ENCODE assay signal across 9 cellular contexts in the genomic region with DNA sequence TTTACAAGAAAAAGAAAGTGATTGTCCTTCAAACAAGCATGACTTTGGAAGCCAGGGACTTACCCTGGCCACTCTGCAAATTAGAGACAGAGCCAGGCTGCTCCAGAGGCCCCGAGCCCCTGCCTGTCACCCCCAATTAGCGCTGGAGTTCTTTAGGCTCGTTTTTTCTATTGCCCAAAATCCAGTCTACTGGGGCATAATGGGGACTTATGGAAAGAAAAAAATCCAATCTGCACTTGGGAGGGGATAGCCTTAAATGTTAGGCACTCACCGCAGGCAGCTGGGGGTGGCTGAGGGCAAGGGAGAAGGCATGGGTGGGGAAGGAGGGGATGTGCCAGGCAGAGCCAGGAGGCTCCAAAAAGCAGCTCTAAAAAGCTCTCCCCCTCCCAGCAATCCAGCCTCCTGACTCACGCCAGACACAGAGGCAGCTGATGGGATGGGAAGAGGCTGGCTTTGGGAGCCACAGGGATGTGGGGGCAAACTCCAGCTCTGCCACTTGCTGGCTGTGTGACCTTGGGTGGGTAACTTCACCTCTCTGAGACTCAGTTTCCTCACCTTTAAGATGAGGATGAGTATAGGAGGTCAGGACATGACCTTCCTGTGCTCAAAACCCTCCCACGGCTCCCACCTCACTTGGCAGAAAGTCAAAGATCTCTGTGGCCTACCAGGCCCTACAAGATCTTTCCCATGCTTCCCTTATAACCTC.
DNase-seq lines count a peak whose midpoint lies in the region; ATAC-seq and TF ChIP-seq lines count a peak whose summit lies in the region.
"Had no signal": no experiment of that assay in that cellular context is flagged by ENCODE, and none has a peak within 500 bp of the region (broad histone marks: within the 10 kb centered on the region; RNA-seq: fewer than 3 reads in every experiment).

No MANE protein-coding gene starts in this region.

- in situ Hi-C loops in astrocyte of the spinal cord (cut with HindIII; ENCODE audit: low sequenced_read_pairs): no loop called here

- peak overlapping the region; percentile 5 for H3K9ac ChIP-seq in muscle layer of colon (ENCODE audit: low read length)

- CTCF ChIA-PET in HEK293 (lab: Yijun Ruan, JAX): no interaction called here

- no peaks in the 10 kb centered on the region for H3K27me3 ChIP-seq in ACC112 (ENCODE audit: insufficient read depth, low read length)
- H3K27me3 ChIP-seq in muscle layer of colon (ENCODE audit: control insufficient read depth in 1 of 2, insufficient read depth in 2 of 2, low read length in 2 of 2): no peaks in the 10 kb centered on the region

- H3K27ac ChIP-seq in ACC112 (ENCODE audit: low read depth, low read length) (peak overlapping the region; percentile 85), HEK293 (ENCODE audit: extremely low read depth, low read depth, low read length) (no peak overlapping the region), muscle layer of colon (ENCODE audit: low read depth, low read length) (peak overlapping the region; percentile 27)
- H3K27ac ChIP-seq: VCaP had no signal

- ATAC-seq in HG02763 (IDR thresholded peaks at IDR 0.05; ENCODE audit: unreplicated experiment): no peak
- ATAC-seq in HG03025 (IDR thresholded peaks at IDR 0.05; ENCODE audit: low FRiP score, unreplicated experiment): no peak

- H3K9me3 ChIP-seq in HEK293 (ENCODE audit: control insufficient read depth, insufficient read depth, low read depth, low read length) (no peaks in the 10 kb centered on the region), muscle layer of colon (ENCODE audit: low read length) (no peaks in the 10 kb centered on the region)

- H3K4me3 ChIP-seq in ACC112 (ENCODE audit: low read depth, low read length) (peak overlapping the region; percentile 66), HEK293 (ENCODE audit: low read depth, low read length) (no peak overlapping the region), astrocyte of the spinal cord (ENCODE audit: low read depth, low read length) (no peak overlapping the region), muscle layer of colon (ENCODE audit: low read depth in 1 of 2, low read length in 2 of 2) (no peak overlapping the region)

- DNase-seq in astrocyte of the spinal cord (ENCODE audit: low read depth, low spot score) (peak; percentile 45), foreskin melanocyte (no peak), D341Med (ENCODE audit: low spot score) (no peak)

- no peaks in the 10 kb centered on the region for H3K79me2 ChIP-seq in ACC112 (ENCODE audit: control insufficient read depth, insufficient read depth, low read length, unreplicated experiment)

- H2AFZ ChIP-seq in ACC112 (ENCODE audit: low read length, unreplicated experiment): peak overlapping the region; percentile 57

- peaks cover 35% of the 10 kb centered on the region for H3K4me1 ChIP-seq in ACC112 (ENCODE audit: control insufficient read depth, insufficient read depth, low read length, unreplicated experiment)
- H3K4me1 ChIP-seq in HEK293 (ENCODE audit: control insufficient read depth, insufficient read depth, low read length): no peaks in the 10 kb centered on the region
- H3K4me1 ChIP-seq in muscle layer of colon (ENCODE audit: insufficient read depth, low read length): peaks cover 3% of the 10 kb centered on the region

- H3K36me3 ChIP-seq in ACC112 (ENCODE audit: insufficient read depth, low read length) (no peaks in the 10 kb centered on the region), HEK293 (ENCODE audit: control insufficient read depth in 2 of 2, insufficient read depth in 1 of 2, low read length in 2 of 2) (no peaks in the 10 kb centered on the region), muscle layer of colon (ENCODE audit: insufficient read depth, low read length) (no peaks in the 10 kb centered on the region)

- POLR2A ChIA-PET in HEK293 (lab: Yijun Ruan, JAX): no interaction called here

- TF ChIP-seq CTCF in HEK293 (tag by site-specific recombination; IDR thresholded peaks at IDR 0.05) (no peak), astrocyte of the spinal cord (IDR thresholded peaks at IDR 0.05; ENCODE audit: low read depth, low read length) (no peak)

TF ChIP-seq in HEK293, 187 proteins besides CTCF, POLR2A, EP300 and RAD21:
- no peak for TF ChIP-seq ZNF621 (tag by site-specific recombination; IDR thresholded peaks at IDR 0.05)
- TF ChIP-seq ZNF248 (tag by site-specific recombination; IDR thresholded peaks at IDR 0.05): no peak
- TF ChIP-seq, protein P1, sequence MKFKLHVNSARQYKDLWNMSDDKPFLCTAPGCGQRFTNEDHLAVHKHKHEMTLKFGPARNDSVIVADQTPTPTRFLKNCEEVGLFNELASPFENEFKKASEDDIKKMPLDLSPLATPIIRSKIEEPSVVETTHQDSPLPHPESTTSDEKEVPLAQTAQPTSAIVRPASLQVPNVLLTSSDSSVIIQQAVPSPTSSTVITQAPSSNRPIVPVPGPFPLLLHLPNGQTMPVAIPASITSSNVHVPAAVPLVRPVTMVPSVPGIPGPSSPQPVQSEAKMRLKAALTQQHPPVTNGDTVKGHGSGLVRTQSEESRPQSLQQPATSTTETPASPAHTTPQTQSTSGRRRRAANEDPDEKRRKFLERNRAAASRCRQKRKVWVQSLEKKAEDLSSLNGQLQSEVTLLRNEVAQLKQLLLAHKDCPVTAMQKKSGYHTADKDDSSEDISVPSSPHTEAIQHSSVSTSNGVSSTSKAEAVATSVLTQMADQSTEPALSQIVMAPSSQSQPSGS (tag by site-specific recombination; IDR thresholded peaks at IDR 0.05; ENCODE audit: low read depth): no peak
- TF ChIP-seq ZNF324 (tag by site-specific recombination; IDR thresholded peaks at IDR 0.05): no peak
- TF ChIP-seq, protein P2, sequence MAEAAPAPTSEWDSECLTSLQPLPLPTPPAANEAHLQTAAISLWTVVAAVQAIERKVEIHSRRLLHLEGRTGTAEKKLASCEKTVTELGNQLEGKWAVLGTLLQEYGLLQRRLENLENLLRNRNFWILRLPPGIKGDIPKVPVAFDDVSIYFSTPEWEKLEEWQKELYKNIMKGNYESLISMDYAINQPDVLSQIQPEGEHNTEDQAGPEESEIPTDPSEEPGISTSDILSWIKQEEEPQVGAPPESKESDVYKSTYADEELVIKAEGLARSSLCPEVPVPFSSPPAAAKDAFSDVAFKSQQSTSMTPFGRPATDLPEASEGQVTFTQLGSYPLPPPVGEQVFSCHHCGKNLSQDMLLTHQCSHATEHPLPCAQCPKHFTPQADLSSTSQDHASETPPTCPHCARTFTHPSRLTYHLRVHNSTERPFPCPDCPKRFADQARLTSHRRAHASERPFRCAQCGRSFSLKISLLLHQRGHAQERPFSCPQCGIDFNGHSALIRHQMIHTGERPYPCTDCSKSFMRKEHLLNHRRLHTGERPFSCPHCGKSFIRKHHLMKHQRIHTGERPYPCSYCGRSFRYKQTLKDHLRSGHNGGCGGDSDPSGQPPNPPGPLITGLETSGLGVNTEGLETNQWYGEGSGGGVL (tag by site-specific recombination; IDR thresholded peaks at IDR 0.05): peak; percentile 50
- no peak for TF ChIP-seq ZNF776 (tag by site-specific recombination; IDR thresholded peaks at IDR 0.05; ENCODE audit: borderline replicate concordance)
- 0 out of 2 replicates have a peak, but pooled peaks have one; percentile 6 for TF ChIP-seq ZFHX2 (tag by site-specific recombination; conservative IDR thresholded peaks at IDR 0.05)
- no peak for TF ChIP-seq OSR2 (tag by site-specific recombination; IDR thresholded peaks at IDR 0.05)
- TF ChIP-seq, protein P3, sequence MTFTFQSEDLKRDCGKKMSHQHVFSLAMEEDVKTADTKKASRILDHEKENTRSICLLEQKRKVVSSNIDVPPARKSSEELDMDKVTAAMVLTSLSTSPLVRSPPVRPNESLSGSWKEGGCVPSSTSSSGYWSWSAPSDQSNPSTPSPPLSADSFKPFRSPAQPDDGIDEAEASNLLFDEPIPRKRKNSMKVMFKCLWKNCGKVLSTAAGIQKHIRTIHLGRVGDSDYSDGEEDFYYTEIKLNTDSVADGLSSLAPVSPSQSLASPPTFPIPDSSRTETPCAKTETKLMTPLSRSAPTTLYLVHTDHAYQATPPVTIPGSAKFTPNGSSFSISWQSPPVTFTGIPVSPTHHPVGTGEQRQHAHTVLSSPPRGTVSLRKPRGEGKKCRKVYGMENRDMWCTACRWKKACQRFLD (tag by site-specific recombination; IDR thresholded peaks at IDR 0.05): no peak
- TF ChIP-seq ZNF214 (tag by site-specific recombination; IDR thresholded peaks at IDR 0.05; ENCODE audit: borderline replicate concordance): no peak
- TF ChIP-seq ZNF366 (tag by site-specific recombination; conservative IDR thresholded peaks at IDR 0.05): no peak
- no peak for TF ChIP-seq ZNF433 (tag by site-specific recombination; IDR thresholded peaks at IDR 0.05; ENCODE audit: low read depth)
- TF ChIP-seq, protein P4, sequence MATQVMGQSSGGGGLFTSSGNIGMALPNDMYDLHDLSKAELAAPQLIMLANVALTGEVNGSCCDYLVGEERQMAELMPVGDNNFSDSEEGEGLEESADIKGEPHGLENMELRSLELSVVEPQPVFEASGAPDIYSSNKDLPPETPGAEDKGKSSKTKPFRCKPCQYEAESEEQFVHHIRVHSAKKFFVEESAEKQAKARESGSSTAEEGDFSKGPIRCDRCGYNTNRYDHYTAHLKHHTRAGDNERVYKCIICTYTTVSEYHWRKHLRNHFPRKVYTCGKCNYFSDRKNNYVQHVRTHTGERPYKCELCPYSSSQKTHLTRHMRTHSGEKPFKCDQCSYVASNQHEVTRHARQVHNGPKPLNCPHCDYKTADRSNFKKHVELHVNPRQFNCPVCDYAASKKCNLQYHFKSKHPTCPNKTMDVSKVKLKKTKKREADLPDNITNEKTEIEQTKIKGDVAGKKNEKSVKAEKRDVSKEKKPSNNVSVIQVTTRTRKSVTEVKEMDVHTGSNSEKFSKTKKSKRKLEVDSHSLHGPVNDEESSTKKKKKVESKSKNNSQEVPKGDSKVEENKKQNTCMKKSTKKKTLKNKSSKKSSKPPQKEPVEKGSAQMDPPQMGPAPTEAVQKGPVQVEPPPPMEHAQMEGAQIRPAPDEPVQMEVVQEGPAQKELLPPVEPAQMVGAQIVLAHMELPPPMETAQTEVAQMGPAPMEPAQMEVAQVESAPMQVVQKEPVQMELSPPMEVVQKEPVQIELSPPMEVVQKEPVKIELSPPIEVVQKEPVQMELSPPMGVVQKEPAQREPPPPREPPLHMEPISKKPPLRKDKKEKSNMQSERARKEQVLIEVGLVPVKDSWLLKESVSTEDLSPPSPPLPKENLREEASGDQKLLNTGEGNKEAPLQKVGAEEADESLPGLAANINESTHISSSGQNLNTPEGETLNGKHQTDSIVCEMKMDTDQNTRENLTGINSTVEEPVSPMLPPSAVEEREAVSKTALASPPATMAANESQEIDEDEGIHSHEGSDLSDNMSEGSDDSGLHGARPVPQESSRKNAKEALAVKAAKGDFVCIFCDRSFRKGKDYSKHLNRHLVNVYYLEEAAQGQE (tag by site-specific recombination; IDR thresholded peaks at IDR 0.05): no peak
